3 cellular contexts compared by ENCODE assay signal in genomic region chr2:46899053-46899452, GRCh38.
"Had no signal": no experiment of that assay in that cellular context is flagged by ENCODE, and none has a peak within 500 bp of the region (broad histone marks: within the 10 kb centered on the region; RNA-seq: fewer than 3 reads in every experiment).

No MANE protein-coding gene starts in this region.

- H3K4me3 ChIP-seq: GM12878 had no signal

- ATAC-seq: GM12878 had no signal

- DNase-seq: GDM1, GF-D8 had no signal
